ENCODE assay signal across 21 cellular contexts in genomic region chr2:204958371-204958770, GRCh38.
A peak's percentile ranks its signal among the peaks of the same experiment; 100 is the strongest.
DNase-seq lines count a peak whose midpoint lies in the region; ATAC-seq and TF ChIP-seq lines count a peak whose summit lies in the region.
"Had no signal": no experiment of that assay in that cellular context is flagged by ENCODE, and none has a peak within 500 bp of the region (broad histone marks: within the 10 kb centered on the region; RNA-seq: fewer than 3 reads in every experiment).

No MANE protein-coding gene starts in this region.

- no peak for DNase-seq in activated naive CD4-positive, alpha-beta T cell treated with anti-CD3 and anti-CD28 coated beads for 36 hours
- no peak for DNase-seq in activated naive CD4-positive, alpha-beta T cell (lab: John Stamatoyannopoulos, UW)
- DNase-seq in MG63 = no peak
- no peak for DNase-seq in activated naive CD8-positive, alpha-beta T cell treated with anti-CD3 and anti-CD28 coated beads, Interleukin-2, amount 10 ng/mL, durations not matched to agents 7 days and 5 days
- no peak for DNase-seq in upper lobe of left lung
- DNase-seq: activated CD8-positive, alpha-beta memory T cell treated with anti-CD3 and anti-CD28 coated beads, Interleukin-2, amount 50 U/mL, for 4 hours; effector CD8-positive, alpha-beta T cell; gastrocnemius medialis; hypothalamus; left ventricle myocardium superior; NCI-H1417 treated with DMSO at 0.1 percent for 48 hours; NCI-H524; sigmoid colon; SK-N-SH had no signal

- H3K4me1 Mint-ChIP-seq in activated naive CD4-positive, alpha-beta T cell treated with anti-CD3 and anti-CD28 coated beads for 36 hours (ENCODE audit: low read depth) = peaks cover 20% of the 10 kb centered on the region
- H3K4me1 Mint-ChIP-seq in activated naive CD8-positive, alpha-beta T cell treated with anti-CD3 and anti-CD28 coated beads, Interleukin-2, amount 10 ng/mL, durations not matched to agents 7 days and 5 days = peaks cover 20% of the 10 kb centered on the region
- H3K4me1 Mint-ChIP-seq: CD14-positive monocyte had no signal

- no peak overlapping the region for H3K27ac ChIP-seq in upper lobe of left lung
- H3K27ac ChIP-seq: gastrocnemius medialis, vagina had no signal

- peaks cover 3% of the 10 kb centered on the region for H3K4me1 ChIP-seq in skeletal muscle satellite cell (ENCODE audit: control insufficient read depth, insufficient read depth, low read length)
- peaks cover 0 to 3% (median 0%) of the 10 kb centered on the region in 4 donors for H3K4me1 ChIP-seq in upper lobe of left lung
- H3K4me1 ChIP-seq: gastrocnemius medialis, vagina had no signal

- H3K36me3 Mint-ChIP-seq in activated naive CD4-positive, alpha-beta T cell treated with anti-CD3 and anti-CD28 coated beads for 36 hours (ENCODE audit: low read depth) = peaks cover 4% of the 10 kb centered on the region
- H3K36me3 Mint-ChIP-seq in activated naive CD8-positive, alpha-beta T cell treated with anti-CD3 and anti-CD28 coated beads, Interleukin-2, amount 10 ng/mL, durations not matched to agents 7 days and 5 days = peaks cover 35% of the 10 kb centered on the region
- H3K36me3 Mint-ChIP-seq: brain, CD14-positive monocyte had no signal

- H3K9me3 ChIP-seq in MG63 = no peaks in the 10 kb centered on the region
- H3K9me3 ChIP-seq in skeletal muscle satellite cell (replicated peaks; ENCODE audit: low read length) = no peaks in the 10 kb centered on the region
- no peaks in the 10 kb centered on the region for H3K9me3 ChIP-seq in upper lobe of left lung
- H3K9me3 ChIP-seq: gastrocnemius medialis, sigmoid colon, SK-N-SH, vagina had no signal

- POLR2A ChIA-PET in activated naive CD8-positive, alpha-beta T cell treated with anti-CD3 and anti-CD28 coated beads, Interleukin-2, amount 10 ng/mL, durations not matched to agents 7 days and 5 days (lab: Charles Lee) = no interaction called here

- H3K36me3 ChIP-seq in MG63 (no peaks in the 10 kb centered on the region), skeletal muscle satellite cell (ENCODE audit: insufficient read depth, low read length) (no peaks in the 10 kb centered on the region), upper lobe of left lung (no peaks in the 10 kb centered on the region)
- H3K36me3 ChIP-seq: gastrocnemius medialis, sigmoid colon, vagina had no signal

- intact Hi-C loops in activated naive CD4-positive, alpha-beta T cell treated with anti-CD3 and anti-CD28 coated beads for 36 hours (cut with micrococcal nuclease) = loop anchor here (1.0 kb wide), 1 partner anchor 9 kb away; no protein-coding TSS in a partner anchor

- 39 to 44% methylated on average over 1 of the region's 1 CpG for WGBS in upper lobe of left lung, 2 donors

- no peaks in the 10 kb centered on the region for H3K9me3 Mint-ChIP-seq in activated naive CD4-positive, alpha-beta T cell treated with anti-CD3 and anti-CD28 coated beads for 36 hours
- peaks cover 14% of the 10 kb centered on the region for H3K9me3 Mint-ChIP-seq in activated naive CD8-positive, alpha-beta T cell treated with anti-CD3 and anti-CD28 coated beads, Interleukin-2, amount 10 ng/mL, durations not matched to agents 7 days and 5 days

- H3K27me3 ChIP-seq in MG63 = no peaks in the 10 kb centered on the region
- H3K27me3 ChIP-seq in skeletal muscle satellite cell (ENCODE audit: control insufficient read depth, insufficient read depth, low read length) = no peaks in the 10 kb centered on the region
- no peaks in the 10 kb centered on the region for H3K27me3 ChIP-seq in upper lobe of left lung
- H3K27me3 ChIP-seq: gastrocnemius medialis, sigmoid colon, vagina had no signal

- TF ChIP-seq EP300 in upper lobe of left lung (IDR thresholded peaks at IDR 0.05) = no peak

- TF ChIP-seq CTCF in upper lobe of left lung (IDR thresholded peaks at IDR 0.05) = no peak

- H3K4me3 Mint-ChIP-seq in activated naive CD4-positive, alpha-beta T cell treated with anti-CD3 and anti-CD28 coated beads for 36 hours = peak overlapping the region; percentile 54
- H3K4me3 Mint-ChIP-seq in activated naive CD8-positive, alpha-beta T cell treated with anti-CD3 and anti-CD28 coated beads, Interleukin-2, amount 10 ng/mL, durations not matched to agents 7 days and 5 days = peak overlapping the region; percentile 72
- H3K4me3 Mint-ChIP-seq: brain, CD14-positive monocyte had no signal

- TF ChIP-seq POLR2A in upper lobe of left lung (IDR thresholded peaks at IDR 0.05) = no peak

- no peaks in the 10 kb centered on the region for H3K27me3 Mint-ChIP-seq in activated naive CD4-positive, alpha-beta T cell treated with anti-CD3 and anti-CD28 coated beads for 36 hours (ENCODE audit: low read depth)
- H3K27me3 Mint-ChIP-seq in activated naive CD8-positive, alpha-beta T cell treated with anti-CD3 and anti-CD28 coated beads, Interleukin-2, amount 10 ng/mL, durations not matched to agents 7 days and 5 days = no peaks in the 10 kb centered on the region
- H3K27me3 Mint-ChIP-seq: brain had no signal

- peak; percentile 42 for ATAC-seq in activated naive CD8-positive, alpha-beta T cell treated with anti-CD3 and anti-CD28 coated beads, Interleukin-2, amount 10 ng/mL, durations not matched to agents 7 days and 5 days (ENCODE audit: low read depth)
- ATAC-seq in HG02840 (IDR thresholded peaks at IDR 0.05; ENCODE audit: low FRiP score, unreplicated experiment) = no peak
- no peak for ATAC-seq in upper lobe of left lung (ENCODE audit: low FRiP score in 2 of 2)
- ATAC-seq in GM21717 (IDR thresholded peaks at IDR 0.05; ENCODE audit: unreplicated experiment) = no peak
- ATAC-seq: esophagus mucosa, gastrocnemius medialis, left ventricle myocardium superior had no signal

- H3K27ac Mint-ChIP-seq in activated naive CD4-positive, alpha-beta T cell treated with anti-CD3 and anti-CD28 coated beads for 36 hours = no peak overlapping the region
- H3K27ac Mint-ChIP-seq in activated naive CD8-positive, alpha-beta T cell treated with anti-CD3 and anti-CD28 coated beads, Interleukin-2, amount 10 ng/mL, durations not matched to agents 7 days and 5 days = peak overlapping the region; percentile 58
- H3K27ac Mint-ChIP-seq: brain, CD14-positive monocyte had no signal

- CTCF ChIA-PET in activated naive CD4-positive, alpha-beta T cell treated with anti-CD3 and anti-CD28 coated beads for 36 hours (lab: Charles Lee) = no interaction called here

- H3K9ac ChIP-seq in skeletal muscle satellite cell (ENCODE audit: low read depth, low read length) = no peak overlapping the region
- H3K9ac ChIP-seq: SK-N-SH had no signal

- peak overlapping the region; percentile 21 for H3K4me2 ChIP-seq in skeletal muscle satellite cell (ENCODE audit: low read length)
- H3K4me2 ChIP-seq: SK-N-SH had no signal

- peak overlapping the region; percentile 17 for H3K4me3 ChIP-seq in MG63
- H3K4me3 ChIP-seq in skeletal muscle satellite cell (ENCODE audit: low read length) = no peak overlapping the region
- no peak overlapping the region for H3K4me3 ChIP-seq in upper lobe of left lung
- H3K4me3 ChIP-seq: gastrocnemius medialis, vagina had no signal
